ENCODE assay signal across 8 cellular contexts in genomic region chr3:170572665-170573253, GRCh38. TPM values are rescaled to one million over a fixed set of nuclear protein-coding genes. Genes with fewer than 3 reads are reported as not detected.
A peak's percentile ranks its signal among the peaks of the same experiment; 100 is the strongest.
DNase-seq lines count a peak whose midpoint lies in the region; ATAC-seq and TF ChIP-seq lines count a peak whose summit lies in the region.

No MANE protein-coding gene starts in this region.

- H3K9me3 ChIP-seq in skeletal muscle satellite cell (replicated peaks; ENCODE audit: low read length) = no peaks in the 10 kb centered on the region

- H3K4me3 ChIP-seq in ACC112 (ENCODE audit: low read depth, low read length) = peak overlapping the region; percentile 50
- peak overlapping the region; percentile 3; the same call in 1 of the 2 replicates for H3K4me3 ChIP-seq in WI38 (ENCODE audit: low read depth, low read length)
- H3K4me3 ChIP-seq in skeletal muscle satellite cell (ENCODE audit: low read length) = no peak overlapping the region

- peak overlapping the region; percentile 92 for H2AFZ ChIP-seq in ACC112 (ENCODE audit: low read length, unreplicated experiment)

- DNase-seq in SW 1271 (lab: John Stamatoyannopoulos, UW) (no peak), medulla oblongata (ENCODE audit: extremely low spot score) (no peak), NCI-H82 (lab: John Stamatoyannopoulos, UW) (no peak)

- no peaks in the 10 kb centered on the region for H3K79me2 ChIP-seq in ACC112 (ENCODE audit: control insufficient read depth, insufficient read depth, low read length, unreplicated experiment)

- peak; percentile 99 for ATAC-seq in GM18907 (IDR thresholded peaks at IDR 0.05; ENCODE audit: unreplicated experiment)
- peak; percentile 96 for ATAC-seq in HG03060 (IDR thresholded peaks at IDR 0.05; ENCODE audit: low read depth, unreplicated experiment)

- H3K4me2 ChIP-seq in skeletal muscle satellite cell (ENCODE audit: low read length) = peak overlapping the region; percentile 11

- H3K9ac ChIP-seq in skeletal muscle satellite cell (ENCODE audit: low read depth, low read length) = no peak overlapping the region

- H3K27ac ChIP-seq in ACC112 (ENCODE audit: low read depth, low read length) = peak overlapping the region; percentile 90

- H3K27me3 ChIP-seq in ACC112 (ENCODE audit: insufficient read depth, low read length) = no peaks in the 10 kb centered on the region
- no peaks in the 10 kb centered on the region for H3K27me3 ChIP-seq in skeletal muscle satellite cell (ENCODE audit: control insufficient read depth, insufficient read depth, low read length)

- H3K36me3 ChIP-seq in ACC112 (ENCODE audit: insufficient read depth, low read length) = no peaks in the 10 kb centered on the region
- H3K36me3 ChIP-seq in skeletal muscle satellite cell (ENCODE audit: insufficient read depth, low read length) = no peaks in the 10 kb centered on the region

- no peak for TF ChIP-seq CTCF in WI38 (IDR thresholded peaks at IDR 0.05; ENCODE audit: low read depth, low read length)

- peaks cover 21% of the 10 kb centered on the region for H3K4me1 ChIP-seq in ACC112 (ENCODE audit: control insufficient read depth, insufficient read depth, low read length, unreplicated experiment)
- H3K4me1 ChIP-seq in skeletal muscle satellite cell (ENCODE audit: control insufficient read depth, insufficient read depth, low read length) = peaks cover 10% of the 10 kb centered on the region

RNA-seq across cellular contexts. Expression of gene SLC7A14, which starts 13.1 kb away (rescaled TPM):
- total RNA-seq in skeletal muscle satellite cell (2012; rRNA removed) = under 0.01 and 0.66 TPM in 2 replicates
